8 cellular contexts compared by ENCODE assay signal in the genomic region with DNA sequence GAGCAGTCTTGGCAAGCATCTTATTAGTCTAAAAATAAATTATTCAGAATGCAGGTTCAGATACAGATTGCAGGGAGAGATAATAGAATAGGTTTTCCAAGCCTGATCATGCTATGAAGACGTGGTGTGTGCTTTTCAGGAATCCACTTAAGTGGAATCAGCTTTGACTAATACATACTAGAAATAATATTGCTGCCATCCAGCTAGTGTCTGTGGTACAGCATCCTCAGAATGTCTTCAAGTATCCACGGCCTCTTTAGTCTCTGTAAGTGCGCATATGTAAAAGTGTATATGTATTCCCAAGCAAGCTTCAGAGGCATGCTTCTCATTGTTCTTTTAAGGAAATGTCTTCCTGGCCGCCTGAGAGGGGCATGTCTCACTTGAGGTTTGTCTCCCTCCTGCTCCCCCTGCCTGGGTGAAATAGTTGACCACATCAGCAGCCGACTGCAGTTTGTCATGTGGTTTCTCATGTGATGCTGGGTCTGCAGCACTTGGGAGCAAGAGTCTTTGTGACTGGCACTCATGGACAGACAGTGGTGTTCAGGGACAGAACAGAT.
DNase-seq lines count a peak whose midpoint lies in the region; ATAC-seq lines count a peak whose summit lies in the region.

No MANE protein-coding gene starts in this region.

- no peak for ATAC-seq in HG03139 (IDR thresholded peaks at IDR 0.05; ENCODE audit: unreplicated experiment)
- ATAC-seq in HG02763 (IDR thresholded peaks at IDR 0.05; ENCODE audit: unreplicated experiment) = no peak
- ATAC-seq in HG03439 (IDR thresholded peaks at IDR 0.05; ENCODE audit: unreplicated experiment) = no peak

- DNase-seq in DMS53 (lab: John Stamatoyannopoulos, UW) (peak; percentile 86), NCI-H1694 treated with DMSO at 0.1 percent for 48 hours (lab: John Stamatoyannopoulos, UW) (peak; percentile 76), brain pericyte (ENCODE audit: low read depth, low spot score) (peak; percentile 37), kidney tubule cell (ENCODE audit: low spot score) (peak; percentile 80), OCI-M2 (lab: John Stamatoyannopoulos, UW; ENCODE audit: unreplicated experiment) (no peak)
